ENCODE assay signal across 1 cellular context in genomic region chr10:69377936-69378335, GRCh38.
TF ChIP-seq lines count a peak whose summit lies in the region.

No MANE protein-coding gene starts in this region.

TF ChIP-seq in GM23338, 12 proteins besides CTCF, POLR2A, EP300 and RAD21 (continued from another document):
- TF ChIP-seq ZNF462 (CRISPR knock-in tag; IDR thresholded peaks at IDR 0.05) (no peak), ETS1 (IDR thresholded peaks at IDR 0.05) (no peak), CREB1 (CRISPR knock-in tag; IDR thresholded peaks at IDR 0.05; ENCODE audit: low read depth) (no peak), EZH2 (IDR thresholded peaks at IDR 0.05; ENCODE audit: low read depth, unreplicated experiment) (no peak), ZNF331 (CRISPR knock-in tag; IDR thresholded peaks at IDR 0.05; ENCODE audit: low read depth) (no peak), ZNF114 (CRISPR knock-in tag; IDR thresholded peaks at IDR 0.05) (no peak), STAT1 (IDR thresholded peaks at IDR 0.05; ENCODE audit: unreplicated experiment) (no peak), JUNB (IDR thresholded peaks at IDR 0.05; ENCODE audit: unreplicated experiment) (no peak), EZH2phosphoT487 (IDR thresholded peaks at IDR 0.05; ENCODE audit: unreplicated experiment) (no peak), REST (IDR thresholded peaks at IDR 0.05; ENCODE audit: unreplicated experiment) (no peak)
